In genomic region chr13:84097148-84097547, GRCh38 we compare ENCODE assay signal across 7 cellular contexts.
"Had no signal": no experiment of that assay in that cellular context is flagged by ENCODE, and none has a peak within 500 bp of the region (broad histone marks: within the 10 kb centered on the region; RNA-seq: fewer than 3 reads in every experiment).

No MANE protein-coding gene starts in this region.

- DNase-seq: GDM1, GF-D8 had no signal

- FAIRE-seq: GM12878, GM12891, GM12892, GM18507, GM19239 had no signal

- ATAC-seq: GM12878 had no signal
